ENCODE assay signal across 24 cellular contexts in genomic region chr2:240147911-240148587, GRCh38. TPM values are rescaled to one million over a fixed set of nuclear protein-coding genes. Genes with fewer than 3 reads are reported as not detected.
"Had no signal": no experiment of that assay in that cellular context is flagged by ENCODE, and none has a peak within 500 bp of the region (broad histone marks: within the 10 kb centered on the region; RNA-seq: fewer than 3 reads in every experiment).

No MANE protein-coding gene starts in this region.

- H3K9me3 ChIP-seq: Peyer's patch, SJCRH30, SK-N-SH had no signal

- DNase-seq: activated CD4-positive, alpha-beta T cell treated with anti-CD3 and anti-CD28 coated beads for 48 hours; activated CD4-positive, alpha-beta T cell treated with anti-CD3 and anti-CD28 coated beads, Interleukin-2, amount 50 U/mL, for 4 hours; activated CD4-positive, CD25-positive, alpha-beta regulatory T cell treated with anti-CD3 and anti-CD28 coated beads, Interleukin-2, amount 50 U/mL, for 72 hours; activated CD8-positive, alpha-beta T cell treated with anti-CD3 and anti-CD28 coated beads, Interleukin-2, amount 10 ng/mL, durations not matched to agents 7 days and 5 days; activated effector memory CD4-positive, alpha-beta T cell treated with anti-CD3 and anti-CD28 coated beads, Interleukin-2, amount 50 U/mL, for 16 hours; activated naive CD4-positive, alpha-beta T cell treated with Interleukin-2 at 50 U/mL for 16 hours; activated T-cell treated with anti-CD3 and anti-CD28 coated beads, Interleukin-2, amount 50 U/mL, for 24 hours; cerebellar nuclear complex; Kasumi-1; NCI-H1105 treated with DMSO at 0.1 percent for 48 hours; NCI-H1436 treated with DMSO at 0.1 percent for 48 hours; NCI-H187; NCI-H2081 treated with DMSO at 0.1 percent for 48 hours; NCI-H446; NCI-H524; Peyer's patch; SJCRH30; SK-N-SH; T-helper 9 cell had no signal

- H3K27ac ChIP-seq: Peyer's patch, SJCRH30 had no signal

- H3K9ac ChIP-seq: SK-N-SH had no signal

- H3K4me1 Mint-ChIP-seq: WTC11 had no signal

- H3K4me3 Mint-ChIP-seq: activated CD8-positive, alpha-beta T cell treated with anti-CD3 and anti-CD28 coated beads, Interleukin-2, amount 10 ng/mL, durations not matched to agents 7 days and 5 days; activated T-cell treated with anti-CD3 and anti-CD28 coated beads, Interleukin-2, amount 50 U/mL, for 24 hours; activated T-helper 1 cell treated with anti-CD3 and anti-CD28 coated beads, Interleukin-12 subunit alpha, Interleukin-12 subunit beta, Interleukin-2, Interleukin-4 antibody, amounts not matched to agents 30 ng/mL and 10 ng/mL and 1 ng/mL, durations not matched to agents 14 hours and 24 hours and 36 hours; WTC11 had no signal

- H3K36me3 Mint-ChIP-seq: WTC11 had no signal

- H3K4me3 ChIP-seq: Peyer's patch, SJCRH30 had no signal

- H3K36me3 ChIP-seq: Peyer's patch, SJCRH30 had no signal

- H3K27ac Mint-ChIP-seq: activated CD8-positive, alpha-beta T cell treated with anti-CD3 and anti-CD28 coated beads, Interleukin-2, amount 10 ng/mL, durations not matched to agents 7 days and 5 days; activated naive CD4-positive, alpha-beta T cell treated with anti-CD3 and anti-CD28 coated beads, Interleukin-2, amount 50 U/mL, for 72 hours; activated T-cell treated with anti-CD3 and anti-CD28 coated beads, Interleukin-2, amount 50 U/mL, for 24 hours; activated T-helper 1 cell treated with anti-CD3 and anti-CD28 coated beads, Interleukin-12 subunit alpha, Interleukin-12 subunit beta, Interleukin-2, Interleukin-4 antibody, amounts not matched to agents 30 ng/mL and 10 ng/mL and 1 ng/mL, durations not matched to agents 14 hours and 24 hours and 36 hours; WTC11 had no signal

- H3K27me3 ChIP-seq: Peyer's patch, SJCRH30 had no signal

- H3K9me3 Mint-ChIP-seq: activated T-cell treated with anti-CD3 and anti-CD28 coated beads, Interleukin-2, amount 50 U/mL, for 24 hours had no signal

- H3K4me2 ChIP-seq: SK-N-SH had no signal

- ATAC-seq: activated CD8-positive, alpha-beta T cell treated with anti-CD3 and anti-CD28 coated beads, Interleukin-2, amount 10 ng/mL, durations not matched to agents 7 days and 5 days; activated naive CD4-positive, alpha-beta T cell treated with anti-CD3 and anti-CD28 coated beads, Interleukin-2, amount 50 U/mL, for 72 hours; WTC11 had no signal

RNA-seq across cellular contexts. Expression of gene OTOS, which starts 7.6 kb away (rescaled TPM):
- total RNA-seq: activated CD8-positive, alpha-beta T cell treated with anti-CD3 and anti-CD28 coated beads, Interleukin-2, amount 10 ng/mL, durations not matched to agents 7 days and 5 days; activated naive CD4-positive, alpha-beta T cell treated with anti-CD3 and anti-CD28 coated beads, Interleukin-2, amount 50 U/mL, for 72 hours; activated T-helper 1 cell treated with anti-CD3 and anti-CD28 coated beads, Interleukin-12 subunit alpha, Interleukin-12 subunit beta, Interleukin-2, Interleukin-4 antibody, amounts not matched to agents 30 ng/mL and 10 ng/mL and 1 ng/mL, durations not matched to agents 14 hours and 24 hours and 36 hours; cardiac septum; Peyer's patch; SJCRH30; T-helper 1 cell treated with Interleukin-12 subunit alpha and Interleukin-12 subunit beta and Interleukin-4 antibody, amounts not matched to agents 30 ng/mL and 1 ng/mL, for 36 hours; WTC11 had no signal
- polyA plus RNA-seq: SK-N-SH had no signal
